24 cellular contexts compared by ENCODE assay signal in the genomic region with DNA sequence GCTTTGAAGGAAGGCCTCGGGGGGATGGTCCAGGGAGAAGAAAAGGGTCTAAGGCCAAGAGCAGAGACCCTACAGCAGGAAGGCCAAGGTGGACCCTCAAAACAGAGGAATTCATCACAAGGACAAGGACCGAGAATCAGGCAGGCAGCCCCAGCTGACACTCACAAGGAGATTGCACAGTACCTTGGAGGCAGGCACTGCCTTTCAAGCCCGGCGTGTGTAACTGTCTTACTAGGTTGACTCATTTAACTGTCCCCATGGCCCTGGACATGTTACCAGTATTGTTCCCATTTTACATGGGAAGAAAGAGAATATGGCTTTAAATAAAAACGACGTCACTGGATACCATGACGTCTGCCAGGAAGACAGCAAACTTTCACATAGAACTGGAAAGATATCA.
"Had no signal": no experiment of that assay in that cellular context is flagged by ENCODE, and none has a peak within 500 bp of the region (broad histone marks: within the 10 kb centered on the region; RNA-seq: fewer than 3 reads in every experiment).

No MANE protein-coding gene starts in this region.

- H3K36me3 ChIP-seq: adrenal gland, breast epithelium had no signal

- H3K27ac Mint-ChIP-seq: activated naive CD4-positive, alpha-beta T cell treated with anti-CD3 and anti-CD28 coated beads, Interleukin-2, amount 10 ng/mL, durations not matched to agents 7 days and 5 days; activated naive CD8-positive, alpha-beta T cell treated with anti-CD3 and anti-CD28 coated beads, Interleukin-2, amount 10 ng/mL, durations not matched to agents 7 days and 5 days; activated T-cell treated with anti-CD3 and anti-CD28 coated beads, Interleukin-2, amount 50 U/mL, for 72 hours; activated T-helper 2 cell treated with anti-CD3 and anti-CD28 coated beads, Interferon-gamma antibody, Interleukin-2, Interleukin-4, amounts not matched to agents 10 μg/mL and 5 μg/mL and 100 μg/mL, durations not matched to agents 14 hours and 24 hours and 36 hours; T-helper 17 cell had no signal

- H3K27me3 Mint-ChIP-seq: T-helper 17 cell had no signal

- H3K4me1 ChIP-seq: adrenal gland, breast epithelium had no signal

- H3K9me3 ChIP-seq: adrenal gland, breast epithelium had no signal

- H3K36me3 Mint-ChIP-seq: activated naive CD4-positive, alpha-beta T cell treated with anti-CD3 and anti-CD28 coated beads, Interleukin-2, amount 10 ng/mL, durations not matched to agents 7 days and 5 days; activated naive CD8-positive, alpha-beta T cell treated with anti-CD3 and anti-CD28 coated beads, Interleukin-2, amount 10 ng/mL, durations not matched to agents 7 days and 5 days had no signal

- H3K9me3 Mint-ChIP-seq: activated naive CD4-positive, alpha-beta T cell treated with anti-CD3 and anti-CD28 coated beads, Interleukin-2, amount 10 ng/mL, durations not matched to agents 7 days and 5 days; activated naive CD8-positive, alpha-beta T cell treated with anti-CD3 and anti-CD28 coated beads, Interleukin-2, amount 10 ng/mL, durations not matched to agents 7 days and 5 days; activated T-cell treated with anti-CD3 and anti-CD28 coated beads, Interleukin-2, amount 50 U/mL, for 72 hours; activated T-helper 2 cell treated with anti-CD3 and anti-CD28 coated beads, Interferon-gamma antibody, Interleukin-2, Interleukin-4, amounts not matched to agents 10 μg/mL and 5 μg/mL and 100 μg/mL, durations not matched to agents 14 hours and 24 hours and 36 hours had no signal

- FAIRE-seq: K562, RCC 7860 had no signal

- ATAC-seq: activated T-cell treated with anti-CD3 and anti-CD28 coated beads, Interleukin-2, amount 50 U/mL, for 72 hours; K562; T-helper 17 cell had no signal

- DNase-seq: activated CD4-positive, alpha-beta T cell treated with anti-CD3 and anti-CD28 coated beads for 4 hours; activated CD8-positive, alpha-beta memory T cell treated with anti-CD3 and anti-CD28 coated beads for 24 hours; activated gamma-delta T cell treated with Interleukin-2 at 50 U/mL for 16 hours; activated naive CD4-positive, alpha-beta T cell treated with anti-CD3 and anti-CD28 coated beads, Interleukin-2, amount 10 ng/mL, durations not matched to agents 7 days and 5 days; activated naive CD8-positive, alpha-beta T cell treated with anti-CD3 and anti-CD28 coated beads, Interleukin-2, amount 10 ng/mL, durations not matched to agents 7 days and 5 days; activated T-cell treated with anti-CD3 and anti-CD28 coated beads, Interleukin-2, amount 50 U/mL, for 72 hours; adrenal gland; anterior cingulate cortex; central memory CD4-positive, alpha-beta T cell; MM.1S; NCI-H1105; NCI-H1436; NCI-H187; NCI-H2081; NCI-H446; NCI-H524; PC-3; SIG-M5; T-helper 17 cell; T-helper 9 cell had no signal

- H3K4me3 ChIP-seq: adrenal gland, breast epithelium, K562 had no signal

- H3K27ac ChIP-seq: adrenal gland, breast epithelium had no signal

- H3K27me3 ChIP-seq: adrenal gland, breast epithelium had no signal

- H3K4me3 Mint-ChIP-seq: activated naive CD4-positive, alpha-beta T cell treated with anti-CD3 and anti-CD28 coated beads, Interleukin-2, amount 10 ng/mL, durations not matched to agents 7 days and 5 days; activated naive CD8-positive, alpha-beta T cell treated with anti-CD3 and anti-CD28 coated beads, Interleukin-2, amount 10 ng/mL, durations not matched to agents 7 days and 5 days; activated T-cell treated with anti-CD3 and anti-CD28 coated beads, Interleukin-2, amount 50 U/mL, for 72 hours; T-helper 17 cell had no signal
